Comparison of ENCODE assay signal across 9 cellular contexts in genomic region chrX:119655125-119655524, GRCh38. TPM values are rescaled to one million over a fixed set of nuclear protein-coding genes. Genes with fewer than 3 reads are reported as not detected.
DNase-seq lines count a peak whose midpoint lies in the region; ATAC-seq, FAIRE-seq and TF ChIP-seq lines count a peak whose summit lies in the region.
"Had no signal": no experiment of that assay in that cellular context is flagged by ENCODE, and none has a peak within 500 bp of the region (broad histone marks: within the 10 kb centered on the region; RNA-seq: fewer than 3 reads in every experiment).

No MANE protein-coding gene starts in this region.

- H2BK120ac ChIP-seq in mesendoderm (ENCODE audit: low read depth, low read length), result no peak overlapping the region

- H3K18ac ChIP-seq in mesendoderm (ENCODE audit: low read length), result no peak overlapping the region

- H3K36me3 ChIP-seq in RWPE2 (ENCODE audit: low read depth) (no peaks in the 10 kb centered on the region), mesendoderm (ENCODE audit: control insufficient read depth, insufficient read depth, low read length) (no peaks in the 10 kb centered on the region), HepG2 (replicated peaks in 1 of 2; ENCODE audit: control insufficient read depth in 1 of 2, insufficient read depth in 2 of 2, low read length in 2 of 2) (peaks cover 0 to 2% of the 10 kb centered on the region in 2 experiments; a peak in 2 of 5 replicates)
- H3K36me3 ChIP-seq: thoracic aorta had no signal

- H2BK15ac ChIP-seq in mesendoderm (replicated peaks; ENCODE audit: low read depth), result no peak overlapping the region

- H3K56ac ChIP-seq in mesendoderm (ENCODE audit: low read length), result no peak overlapping the region

- H3K9me3 Mint-ChIP-seq in activated naive CD8-positive, alpha-beta T cell (ENCODE audit: low read depth), result no peaks in the 10 kb centered on the region
- H3K9me3 Mint-ChIP-seq in stimulated activated naive CD8-positive, alpha-beta T cell treated with anti-CD3 and anti-CD28 coated beads, Interleukin-15, amount 100 ng/mL, for 72 hours, result no peaks in the 10 kb centered on the region
- no peaks in the 10 kb centered on the region for H3K9me3 Mint-ChIP-seq in Calu3 (ENCODE audit: low read depth, unreplicated experiment)

- intact Hi-C loops in Calu3 (cut with micrococcal nuclease; ENCODE audit: unreplicated experiment), result loop anchor here (5.0 kb wide), 1 partner anchor 43 kb away; no protein-coding TSS in a partner anchor
- intact Hi-C loops in HepG2 (cut with micrococcal nuclease; ENCODE audit: unreplicated experiment), result no loop called here

- H2AFZ ChIP-seq in HepG2 (ENCODE audit: low read length), result no peak overlapping the region

- no peak for TF ChIP-seq CTCF in AG09309 (IDR thresholded peaks at IDR 0.05; ENCODE audit: control insufficient read depth, insufficient read depth, low read depth, low read length, missing control alignments)
- TF ChIP-seq CTCF in RWPE2 (IDR thresholded peaks at IDR 0.05; ENCODE audit: poor library complexity, severe bottlenecking), result no peak
- TF ChIP-seq CTCF in Calu3 (IDR thresholded peaks at IDR 0.05; ENCODE audit: unreplicated experiment), result no peak
- no peak for TF ChIP-seq CTCF in HepG2 (CRISPR knock-in tag; IDR thresholded peaks at IDR 0.05)

- H4K8ac ChIP-seq in mesendoderm (ENCODE audit: low read depth, low read length), result no peak overlapping the region

- H3K27me3 ChIP-seq in RWPE2 (ENCODE audit: insufficient read depth, poor library complexity, severe bottlenecking) (no peaks in the 10 kb centered on the region), mesendoderm (ENCODE audit: insufficient read depth, low read length, poor library complexity) (no peaks in the 10 kb centered on the region), HepG2 (ENCODE audit: control insufficient read depth in 1 of 2, insufficient read depth in 2 of 2, low read length in 2 of 2) (no peaks in the 10 kb centered on the region)

- WGBS in mesendoderm (ENCODE audit: extremely low coverage, insufficient coverage, low lambda C conversion rate), result no CpG with 5 or more reads among the region's 6 CpGs
- 89% methylated on average over 5 of the region's 6 CpGs for WGBS in HepG2 (ENCODE audit: low lambda C conversion rate)

- H3K27me3 Mint-ChIP-seq in activated naive CD8-positive, alpha-beta T cell, result no peaks in the 10 kb centered on the region
- no peaks in the 10 kb centered on the region for H3K27me3 Mint-ChIP-seq in stimulated activated naive CD8-positive, alpha-beta T cell treated with anti-CD3 and anti-CD28 coated beads, Interleukin-15, amount 100 ng/mL, for 72 hours
- no peaks in the 10 kb centered on the region for H3K27me3 Mint-ChIP-seq in Calu3 (ENCODE audit: unreplicated experiment)

- no peak overlapping the region for H3K4ac ChIP-seq in mesendoderm (ENCODE audit: low read depth, low read length)

- H3K23ac ChIP-seq in mesendoderm (ENCODE audit: low read length), result no peak overlapping the region

- BruUV-seq in Calu3 (replicated peaks; lab: Mats Ljungman, UMichigan) (no TSS peak), HepG2 (replicated peaks; lab: Mats Ljungman, UMichigan) (no TSS peak)

- H3K27ac Mint-ChIP-seq in activated naive CD8-positive, alpha-beta T cell, result peak overlapping the region; percentile 98
- peak overlapping the region in 1 of 2 donors; percentile 28 for H3K27ac Mint-ChIP-seq in stimulated activated naive CD8-positive, alpha-beta T cell treated with anti-CD3 and anti-CD28 coated beads, Interleukin-15, amount 100 ng/mL, for 72 hours
- no peak overlapping the region for H3K27ac Mint-ChIP-seq in Calu3 (ENCODE audit: unreplicated experiment)

- DNase-seq in AG09309 (ENCODE audit: low read depth), result peak; percentile 35
- no peak for DNase-seq in RWPE2 (ENCODE audit: low spot score)
- DNase-seq in mesendoderm, result peak; percentile 20
- DNase-seq in stimulated activated naive CD8-positive, alpha-beta T cell treated with anti-CD3 and anti-CD28 coated beads, Interleukin-15, amount 100 ng/mL, for 72 hours, result peak in 1 of 2 donors; percentile 56
- DNase-seq in Calu3, result no peak
- no peak for DNase-seq in HepG2 (ENCODE audit: low spot score)

- no peak for TF ChIP-seq EP300 in HepG2 (IDR thresholded peaks at IDR 0.05; ENCODE audit: low read depth in 2 of 2, low read length in 2 of 2)
- no peak for TF ChIP-seq EP300 in HepG2 (CRISPR knock-in tag; IDR thresholded peaks at IDR 0.05; ENCODE audit: borderline replicate concordance)

- H3K4me3 ChIP-seq in AG09309 (ENCODE audit: control insufficient read depth, low read depth, low read length) (no peak overlapping the region), RWPE2 (ENCODE audit: severe bottlenecking) (no peak overlapping the region), mesendoderm (ENCODE audit: low read length) (no peak overlapping the region), HepG2 (replicated peaks in 1 of 3; ENCODE audit: insufficient read depth in 1 of 3, low read depth in 2 of 3, low read length in 3 of 3) (no peak overlapping the region)
- H3K4me3 ChIP-seq: thoracic aorta had no signal

- H3K4me2 ChIP-seq in mesendoderm (ENCODE audit: low read length) (no peak overlapping the region), HepG2 (ENCODE audit: low read depth, low read length) (no peak overlapping the region)

- no peak for TF ChIP-seq POLR2A in HepG2 (IDR thresholded peaks at IDR 0.05; ENCODE audit: insufficient read depth in 1 of 2, low read depth in 2 of 2, low read length in 2 of 2)

- H2BK5ac ChIP-seq in mesendoderm (ENCODE audit: low read length), result no peak overlapping the region

- H3K27ac ChIP-seq in RWPE2 (ENCODE audit: poor library complexity, severe bottlenecking) (peak overlapping the region; percentile 42), mesendoderm (ENCODE audit: low read depth, low read length) (no peak overlapping the region), HepG2 (ENCODE audit: extremely low read length, insufficient read depth, low read length) (no peak overlapping the region)
- H3K27ac ChIP-seq: thoracic aorta had no signal

- H4K5ac ChIP-seq in mesendoderm (ENCODE audit: low read length), result no peak overlapping the region

- no peak overlapping the region for H3K9ac ChIP-seq in mesendoderm (ENCODE audit: low read length)
- H3K9ac ChIP-seq in HepG2 (ENCODE audit: insufficient read depth, low read depth, low read length), result no peak overlapping the region

- POLR2A ChIA-PET in HepG2 (lab: Yijun Ruan, JAX), result no interaction called here

- in situ Hi-C loops in HepG2 (cut with HindIII; ENCODE audit: extremely low pct_ligation_motif_present, low pct_unique_long_range_greater_than_20kb), result no loop called here

- peaks cover 35% of the 10 kb centered on the region for H3K4me1 Mint-ChIP-seq in activated naive CD8-positive, alpha-beta T cell (ENCODE audit: low read depth)
- H3K4me1 Mint-ChIP-seq in stimulated activated naive CD8-positive, alpha-beta T cell treated with anti-CD3 and anti-CD28 coated beads, Interleukin-15, amount 100 ng/mL, for 72 hours, result peaks cover 48% of the 10 kb centered on the region
- peaks cover 19% of the 10 kb centered on the region for H3K4me1 Mint-ChIP-seq in Calu3 (ENCODE audit: low read depth, unreplicated experiment)

- peaks cover 2% of the 10 kb centered on the region for H3K36me3 Mint-ChIP-seq in activated naive CD8-positive, alpha-beta T cell
- H3K36me3 Mint-ChIP-seq in Calu3 (ENCODE audit: insufficient read depth, unreplicated experiment), result peaks cover 6% of the 10 kb centered on the region

- peaks cover 14% of the 10 kb centered on the region for H3K4me1 ChIP-seq in RWPE2 (ENCODE audit: insufficient read depth, poor library complexity, severe bottlenecking)
- H3K4me1 ChIP-seq in mesendoderm (ENCODE audit: control insufficient read depth, low read depth, low read length), result no peaks in the 10 kb centered on the region
- no peaks in the 10 kb centered on the region for H3K4me1 ChIP-seq in HepG2 (ENCODE audit: insufficient read depth, low read length)

- H3K79me2 ChIP-seq in mesendoderm (ENCODE audit: control insufficient read depth, insufficient read depth, low read length) (no peaks in the 10 kb centered on the region), HepG2 (ENCODE audit: insufficient read depth, low read length) (no peaks in the 10 kb centered on the region)

- CTCF ChIA-PET in Calu3 (lab: Charles Lee) (no interaction called here), HepG2 (lab: Yijun Ruan, JAX; ENCODE audit: low intra/inter-chr PET ratio, low total read pairs) (no interaction called here)

- no peak overlapping the region for H2AK5ac ChIP-seq in mesendoderm (ENCODE audit: low read length)

- H4K20me1 ChIP-seq in HepG2 (ENCODE audit: insufficient read depth, low read length), result no peaks in the 10 kb centered on the region

- H3K4me3 Mint-ChIP-seq in activated naive CD8-positive, alpha-beta T cell, result peak overlapping the region; percentile 74
- peak overlapping the region; percentile 5 to 58 for H3K4me3 Mint-ChIP-seq in stimulated activated naive CD8-positive, alpha-beta T cell treated with anti-CD3 and anti-CD28 coated beads, Interleukin-15, amount 100 ng/mL, for 72 hours
- no peak overlapping the region for H3K4me3 Mint-ChIP-seq in Calu3 (ENCODE audit: low read depth, unreplicated experiment)

- ATAC-seq in RWPE2 (ENCODE audit: low read depth), result peak; percentile 67; the same call in 2 of the 3 replicates
- ATAC-seq in stimulated activated naive CD8-positive, alpha-beta T cell treated with anti-CD3 and anti-CD28 coated beads, Interleukin-15, amount 100 ng/mL, for 72 hours, result peak; percentile 91
- no peak for ATAC-seq in HG02970 (IDR thresholded peaks at IDR 0.05; ENCODE audit: low FRiP score, unreplicated experiment)
- ATAC-seq in HepG2, result no peak

- H3K79me1 ChIP-seq in mesendoderm (ENCODE audit: low read length), result no peaks in the 10 kb centered on the region

- H3K9me3 ChIP-seq in RWPE2 (ENCODE audit: severe bottlenecking), result no peaks in the 10 kb centered on the region
- H3K9me3 ChIP-seq in HepG2 (ENCODE audit: low read length), result no peaks in the 10 kb centered on the region
- H3K9me3 ChIP-seq: thoracic aorta had no signal

- FAIRE-seq in HepG2 (lab: Jason Lieb, UNC), result no peak

- TF ChIP-seq RAD21 in HepG2 (CRISPR knock-in tag; IDR thresholded peaks at IDR 0.05), result no peak

RNA-seq across cellular contexts. Expression of gene SEPTIN6, which starts 37.8 kb away (rescaled TPM):
- polyA plus RNA-seq in mesendoderm (2013, experiment 1 of 2), result 19.8 TPM
- polyA plus RNA-seq in mesendoderm (2013, experiment 2 of 2), result 20.8 TPM
- 7.7 and 8.5 TPM in 2 replicates for total RNA-seq in Calu3 (2022)
- 21.7 and 34.1 TPM in 2 replicates for total RNA-seq in HepG2 (2016; rRNA removed; fragmentation: Illumina TruSeq; extraction: Trizol)
- total RNA-seq in HepG2 (2016; cell fraction: cytosol; rRNA removed; fragmentation: Illumina TruSeq; extraction: Trizol; ENCODE audit: low read depth), result 4.2 and 4.3 TPM in 2 replicates
- total RNA-seq in HepG2 (2016; cell fraction: insoluble cytoplasmic fraction; rRNA removed; fragmentation: Illumina TruSeq; extraction: Trizol), result 22.6 and 30.6 TPM in 2 replicates
- 11.6 and 11.9 TPM in 2 replicates for total RNA-seq in HepG2 (2016; cell fraction: membrane; rRNA removed; fragmentation: Illumina TruSeq; extraction: Trizol)
- total RNA-seq in HepG2 (2016; cell fraction: nucleus; rRNA removed; fragmentation: Illumina TruSeq; extraction: Trizol), result 13.4 and 14.5 TPM in 2 replicates
- polyA plus RNA-seq in HepG2 (2011; rRNA removed), result 35.9 and 38.3 TPM in 2 replicates
- 35.8 and 37.3 TPM in 2 replicates for polyA plus RNA-seq in HepG2 (2011; cell fraction: cytosol; rRNA removed)
- polyA plus RNA-seq in HepG2 (2011; cell fraction: nucleus; rRNA removed), result 20.9 and 22.6 TPM in 2 replicates
- 17.4 and 20.8 TPM in 2 replicates for polyA plus RNA-seq in HepG2 (2012)
- 4.8 and 6.3 TPM in 2 replicates for polyA plus RNA-seq in HepG2 (2016; cell fraction: cytosol; fragmentation: Illumina TruSeq; extraction: Trizol; ENCODE audit: low read depth)
- 33.9 and 37.2 TPM in 2 replicates for polyA plus RNA-seq in HepG2 (2016; cell fraction: insoluble cytoplasmic fraction; fragmentation: Illumina TruSeq; extraction: Trizol; ENCODE audit: low read depth)
- 11.2 and 12.4 TPM in 2 replicates for polyA plus RNA-seq in HepG2 (2016; cell fraction: membrane; fragmentation: Illumina TruSeq; extraction: Trizol; ENCODE audit: low read depth)
- polyA plus RNA-seq in HepG2 (2016; cell fraction: nucleus; fragmentation: Illumina TruSeq; extraction: Trizol; ENCODE audit: insufficient read depth, low read depth), result 25.4 and 30.7 TPM in 2 replicates
- polyA minus RNA-seq in HepG2 (2011; rRNA and poly(A)+ RNA removed; ENCODE audit: low replicate concordance), result 52.2 and 78.0 TPM in 2 replicates
- polyA minus RNA-seq in HepG2 (2011; cell fraction: cytosol; rRNA and poly(A)+ RNA removed), result 24.4 and 30.2 TPM in 2 replicates
- 10.7 and 23.0 TPM in 2 replicates for polyA minus RNA-seq in HepG2 (2011; cell fraction: nucleus; rRNA and poly(A)+ RNA removed)

RNA-seq across cellular contexts. Expression of gene NKRF, which starts 48.9 kb away (rescaled TPM):
- 12.3 TPM for polyA plus RNA-seq in mesendoderm (2013, experiment 1 of 2)
- polyA plus RNA-seq in mesendoderm (2013, experiment 2 of 2), result 12.2 TPM
- total RNA-seq in Calu3 (2022) (17.8 and 18.0 TPM in 2 replicates), HepG2 (2016; rRNA removed; fragmentation: Illumina TruSeq; extraction: Trizol) (6.0 and 12.2 TPM in 2 replicates)
- total RNA-seq in HepG2 (2016; cell fraction: cytosol; rRNA removed; fragmentation: Illumina TruSeq; extraction: Trizol; ENCODE audit: low read depth), result 0.51 and 0.79 TPM in 2 replicates
- 6.2 and 11.8 TPM in 2 replicates for total RNA-seq in HepG2 (2016; cell fraction: insoluble cytoplasmic fraction; rRNA removed; fragmentation: Illumina TruSeq; extraction: Trizol)
- total RNA-seq in HepG2 (2016; cell fraction: membrane; rRNA removed; fragmentation: Illumina TruSeq; extraction: Trizol), result 3.2 and 3.5 TPM in 2 replicates
- total RNA-seq in HepG2 (2016; cell fraction: nucleus; rRNA removed; fragmentation: Illumina TruSeq; extraction: Trizol), result 7.9 and 9.5 TPM in 2 replicates
- polyA plus RNA-seq in HepG2 (2011; rRNA removed), result 2.9 and 3.3 TPM in 2 replicates
- 1.7 and 2.7 TPM in 2 replicates for polyA plus RNA-seq in HepG2 (2011; cell fraction: cytosol; rRNA removed)
- 3.1 and 3.2 TPM in 2 replicates for polyA plus RNA-seq in HepG2 (2011; cell fraction: nucleus; rRNA removed)
- polyA plus RNA-seq in HepG2 (2012), result 6.7 and 8.1 TPM in 2 replicates
- polyA plus RNA-seq in HepG2 (2016; cell fraction: cytosol; fragmentation: Illumina TruSeq; extraction: Trizol; ENCODE audit: low read depth), result 0.48 and 0.50 TPM in 2 replicates
- polyA plus RNA-seq in HepG2 (2016; cell fraction: insoluble cytoplasmic fraction; fragmentation: Illumina TruSeq; extraction: Trizol; ENCODE audit: low read depth), result 10.8 and 11.1 TPM in 2 replicates
- 1.5 and 2.1 TPM in 2 replicates for polyA plus RNA-seq in HepG2 (2016; cell fraction: membrane; fragmentation: Illumina TruSeq; extraction: Trizol; ENCODE audit: low read depth)
- 10.9 and 13.0 TPM in 2 replicates for polyA plus RNA-seq in HepG2 (2016; cell fraction: nucleus; fragmentation: Illumina TruSeq; extraction: Trizol; ENCODE audit: insufficient read depth, low read depth)
- 3.8 and 8.4 TPM in 2 replicates for polyA minus RNA-seq in HepG2 (2011; rRNA and poly(A)+ RNA removed; ENCODE audit: low replicate concordance)
- polyA minus RNA-seq in HepG2 (2011; cell fraction: cytosol; rRNA and poly(A)+ RNA removed), result 5.5 and 6.5 TPM in 2 replicates
- polyA minus RNA-seq in HepG2 (2011; cell fraction: nucleus; rRNA and poly(A)+ RNA removed), result 7.2 and 9.7 TPM in 2 replicates

Comparison
In these comparisons a context has a peak if more than half of its experiments do, and no peak if none do; other contexts are left out.
1. DNase-seq: peak in AG09309 (single experiment) and mesendoderm (single experiment); none in RWPE2 (single experiment), Calu3 (single experiment) and HepG2 (single experiment).
2. ATAC-seq: peak in RWPE2 (single experiment) and stimulated activated naive CD8-positive, alpha-beta T cell treated with anti-CD3 and anti-CD28 coated beads, Interleukin-15, amount 100 ng/mL, for 72 hours (single experiment); none in HG02970 (single experiment) and HepG2 (single experiment).